In genomic region chr4:146338512-146338911, GRCh38 we compare ENCODE assay signal across 19 cellular contexts.
DNase-seq lines count a peak whose midpoint lies in the region; ATAC-seq and TF ChIP-seq lines count a peak whose summit lies in the region.
"Had no signal": no experiment of that assay in that cellular context is flagged by ENCODE, and none has a peak within 500 bp of the region (broad histone marks: within the 10 kb centered on the region; RNA-seq: fewer than 3 reads in every experiment).

No MANE protein-coding gene starts in this region.

- H3K9me3 ChIP-seq in GM23248 (ENCODE audit: low read depth) = no peaks in the 10 kb centered on the region
- H3K9me3 ChIP-seq: BLaER1, MG63, Peyer's patch, thoracic aorta had no signal

- no peaks in the 10 kb centered on the region for H3K9me3 Mint-ChIP-seq in effector memory CD8-positive, alpha-beta T cell
- H3K9me3 Mint-ChIP-seq: naive thymus-derived CD8-positive, alpha-beta T cell; T-helper 1 cell treated with Interleukin-12 subunit alpha and Interleukin-12 subunit beta and Interleukin-4 antibody, amounts not matched to agents 30 μg/mL and 1 μg/mL, for 36 hours had no signal

- H2AFZ ChIP-seq in GM23248 = no peak overlapping the region

- peaks cover 25% of the 10 kb centered on the region for H3K4me1 ChIP-seq in GM23248 (ENCODE audit: insufficient read depth)

- H3K4me3 ChIP-seq in BJ (ENCODE audit: low read depth, low read length) (no peak overlapping the region), GM23248 (no peak overlapping the region), fibroblast of pulmonary artery (replicated peaks; ENCODE audit: low read depth, low read length) (no peak overlapping the region)
- H3K4me3 ChIP-seq: BLaER1, MG63, Peyer's patch, thoracic aorta had no signal

- no peaks in the 10 kb centered on the region for H3K36me3 Mint-ChIP-seq in effector memory CD8-positive, alpha-beta T cell (ENCODE audit: insufficient read depth)
- H3K36me3 Mint-ChIP-seq: naive thymus-derived CD8-positive, alpha-beta T cell had no signal

- H4K20me1 ChIP-seq in GM23248 (ENCODE audit: insufficient read depth) = no peaks in the 10 kb centered on the region
- H4K20me1 ChIP-seq: BLaER1 had no signal

- H3K9me2 ChIP-seq in GM23248 (ENCODE audit: insufficient read depth) = no peaks in the 10 kb centered on the region

- no peaks in the 10 kb centered on the region for H3K27me3 ChIP-seq in BJ (ENCODE audit: control insufficient read depth, insufficient read depth, low read length)
- H3K27me3 ChIP-seq in GM23248 (replicated peaks; ENCODE audit: insufficient read depth) = no peaks in the 10 kb centered on the region
- H3K27me3 ChIP-seq: BLaER1, MG63, Peyer's patch had no signal

- H3K79me2 ChIP-seq in GM23248 (ENCODE audit: insufficient read depth) = no peaks in the 10 kb centered on the region

- 0 out of 2 replicates have a peak, but pooled peaks have one; percentile 6 for TF ChIP-seq CTCF in BJ (IDR thresholded peaks at IDR 0.05; ENCODE audit: insufficient read depth, low read depth, low read length)
- peak; percentile 17 for TF ChIP-seq CTCF in fibroblast of pulmonary artery (IDR thresholded peaks at IDR 0.05; ENCODE audit: low read length, missing control alignments)
- TF ChIP-seq CTCF in RWPE1 (conservative IDR thresholded peaks at IDR 0.05; ENCODE audit: low read depth) = no peak

- no peak overlapping the region for H3K27ac Mint-ChIP-seq in effector memory CD8-positive, alpha-beta T cell
- H3K27ac Mint-ChIP-seq: naive thymus-derived CD8-positive, alpha-beta T cell; T-helper 1 cell treated with Interleukin-12 subunit alpha and Interleukin-12 subunit beta and Interleukin-4 antibody, amounts not matched to agents 30 μg/mL and 1 μg/mL, for 36 hours had no signal

- no peak overlapping the region for H3K4me3 Mint-ChIP-seq in effector memory CD8-positive, alpha-beta T cell
- H3K4me3 Mint-ChIP-seq: naive thymus-derived CD8-positive, alpha-beta T cell; T-helper 1 cell treated with Interleukin-12 subunit alpha and Interleukin-12 subunit beta and Interleukin-4 antibody, amounts not matched to agents 30 μg/mL and 1 μg/mL, for 36 hours had no signal

- peaks cover 13% of the 10 kb centered on the region for H3F3A ChIP-seq in GM23248 (ENCODE audit: insufficient read depth)

- POLR2A ChIA-PET in BJ (lab: Charles Lee) = no interaction called here
- POLR2A ChIA-PET in RWPE1 (lab: Yijun Ruan, JAX; ENCODE audit: low non-redundant PET) = no interaction called here

- no peaks in the 10 kb centered on the region for H3K27me3 Mint-ChIP-seq in effector memory CD8-positive, alpha-beta T cell
- H3K27me3 Mint-ChIP-seq: naive thymus-derived CD8-positive, alpha-beta T cell had no signal

- DNase-seq in BJ (ENCODE audit: low read depth) (no peak), GM23248 (peak; percentile 20), RPMI7951 (ENCODE audit: low read depth) (peak; percentile 26), fibroblast of pulmonary artery (ENCODE audit: low read depth) (peak; percentile 47), foreskin melanocyte (no peak), RWPE1 (ENCODE audit: low spot score) (no peak)
- no peak for DNase-seq in effector memory CD8-positive, alpha-beta T cell
- DNase-seq: activated CD4-positive, CD25-positive, alpha-beta regulatory T cell; activated effector memory CD4-positive, alpha-beta T cell treated with anti-CD3 and anti-CD28 coated beads, Interleukin-2, amount 50 U/mL, for 16 hours; MG63; naive thymus-derived CD8-positive, alpha-beta T cell; NCI-H1694 treated with DMSO at 0.1 percent for 48 hours; NCI-H510A; Peyer's patch; small intestine had no signal

- no peak overlapping the region for H3K4me2 ChIP-seq in GM23248 (ENCODE audit: unreplicated experiment)
- H3K4me2 ChIP-seq: BLaER1 had no signal

- no peak overlapping the region for H3K9ac ChIP-seq in GM23248
- H3K9ac ChIP-seq: BLaER1 had no signal

- H3K36me3 ChIP-seq in BJ (ENCODE audit: control insufficient read depth, insufficient read depth, low read length) (no peaks in the 10 kb centered on the region), GM23248 (ENCODE audit: low read depth) (no peaks in the 10 kb centered on the region)
- H3K36me3 ChIP-seq: BLaER1, MG63, Peyer's patch, thoracic aorta had no signal

- H3K27ac ChIP-seq in GM23248 (no peak overlapping the region), RWPE1 (no peak overlapping the region)
- H3K27ac ChIP-seq: BLaER1, Peyer's patch, thoracic aorta had no signal

- no peak for ATAC-seq in effector memory CD8-positive, alpha-beta T cell (replicated peaks)
- ATAC-seq in HG03135 (IDR thresholded peaks at IDR 0.05; ENCODE audit: unreplicated experiment) = no peak
- ATAC-seq: naive thymus-derived CD8-positive, alpha-beta T cell had no signal

- in situ Hi-C loops in GM23248 (cut with MboI) = loop anchor here (10.0 to 25.0 kb wide), 2 partner anchors 576 to 749 kb away; no protein-coding TSS in a partner anchor

- no peaks in the 10 kb centered on the region for H3K4me1 Mint-ChIP-seq in effector memory CD8-positive, alpha-beta T cell (ENCODE audit: low read depth in 2 of 2)

- CTCF ChIA-PET in BJ (lab: Yijun Ruan, JAX) = interaction anchor here (0.6 to 1.5 kb wide), 5 partner anchors 60 to 381 kb away, joined by 3 to 8 read pairs (median 4); no protein-coding TSS in a partner anchor
- CTCF ChIA-PET in RWPE1 (lab: Yijun Ruan, JAX) = interaction anchor here (0.7 kb wide), 1 partner anchor 243 kb away, joined by 4 read pairs; no protein-coding TSS in a partner anchor

Comparison
In these comparisons a context has a peak if more than half of its experiments do, and no peak if none do; other contexts are left out.
1. DNase-seq: peak in GM23248 (single experiment), RPMI7951 (single experiment) and fibroblast of pulmonary artery (single experiment); none in BJ (single experiment), effector memory CD8-positive, alpha-beta T cell (0 of 3), foreskin melanocyte (single experiment) and RWPE1 (single experiment).